ENCODE assay signal across 8 cellular contexts in genomic region chr11:107017433-107018227, GRCh38.
DNase-seq lines count a peak whose midpoint lies in the region; ATAC-seq and TF ChIP-seq lines count a peak whose summit lies in the region.

No MANE protein-coding gene starts in this region.

- peaks cover 49% of the 10 kb centered on the region for H3K27me3 Mint-ChIP-seq in T-helper 1 cell treated with Interleukin-12 subunit alpha and Interleukin-12 subunit beta and Interleukin-4 antibody, amounts not matched to agents 30 μg/mL and 1 μg/mL, for 36 hours (ENCODE audit: low read depth)
- H3K27me3 Mint-ChIP-seq in nephron progenitor cell (ENCODE audit: low read depth, poor library complexity), result peaks cover 64% of the 10 kb centered on the region

- peak; percentile 68 for ATAC-seq in GM21737 (IDR thresholded peaks at IDR 0.05; ENCODE audit: unreplicated experiment)

- H3K4me1 Mint-ChIP-seq in T-helper 1 cell treated with Interleukin-12 subunit alpha and Interleukin-12 subunit beta and Interleukin-4 antibody, amounts not matched to agents 30 μg/mL and 1 μg/mL, for 36 hours (ENCODE audit: low read depth), result no peaks in the 10 kb centered on the region
- peaks cover 12% of the 10 kb centered on the region for H3K4me1 Mint-ChIP-seq in nephron progenitor cell

- no peak overlapping the region for H3K27ac Mint-ChIP-seq in T-helper 1 cell treated with Interleukin-12 subunit alpha and Interleukin-12 subunit beta and Interleukin-4 antibody, amounts not matched to agents 30 μg/mL and 1 μg/mL, for 36 hours
- peak overlapping the region; percentile 44 for H3K27ac Mint-ChIP-seq in nephron progenitor cell

- no peak for TF ChIP-seq EP300 in Ishikawa (IDR thresholded peaks at IDR 0.05; ENCODE audit: borderline replicate concordance)

- TF ChIP-seq CTCF in nephron progenitor cell (IDR thresholded peaks at IDR 0.05), result peak; percentile 62

- TF ChIP-seq RAD21 in Ishikawa (IDR thresholded peaks at IDR 0.05; ENCODE audit: low read depth), result peak; percentile 49; the same call in 1 of the 2 replicates

- peaks cover 2% of the 10 kb centered on the region for H3K36me3 Mint-ChIP-seq in T-helper 1 cell treated with Interleukin-12 subunit alpha and Interleukin-12 subunit beta and Interleukin-4 antibody, amounts not matched to agents 30 μg/mL and 1 μg/mL, for 36 hours (ENCODE audit: low read depth)
- H3K36me3 Mint-ChIP-seq in nephron progenitor cell (ENCODE audit: low read depth), result no peaks in the 10 kb centered on the region

- H3K4me3 Mint-ChIP-seq in T-helper 1 cell treated with Interleukin-12 subunit alpha and Interleukin-12 subunit beta and Interleukin-4 antibody, amounts not matched to agents 30 μg/mL and 1 μg/mL, for 36 hours, result peak overlapping the region; percentile 62
- H3K4me3 Mint-ChIP-seq in nephron progenitor cell, result peak overlapping the region; percentile 81

- H3K9me3 Mint-ChIP-seq in T-helper 1 cell treated with Interleukin-12 subunit alpha and Interleukin-12 subunit beta and Interleukin-4 antibody, amounts not matched to agents 30 μg/mL and 1 μg/mL, for 36 hours, result no peaks in the 10 kb centered on the region
- no peaks in the 10 kb centered on the region for H3K9me3 Mint-ChIP-seq in nephron progenitor cell

- DNase-seq in T-helper 1 cell (no peak), UCSD-AML1 (lab: John Stamatoyannopoulos, UW; ENCODE audit: unreplicated experiment) (peak; percentile 8), fibroblast of the conjunctiva (ENCODE audit: low read depth) (peak; percentile 16), nephron progenitor cell (peak; percentile 76)
- DNase-seq in central memory CD4-positive, alpha-beta T cell, result no peak

TF ChIP-seq in Ishikawa, 13 proteins besides CTCF, POLR2A, EP300 and RAD21:
- TF ChIP-seq TCF12 (IDR thresholded peaks at IDR 0.05; ENCODE audit: low read depth) (no peak), ZBTB7A (IDR thresholded peaks at IDR 0.05; ENCODE audit: low read depth) (peak; percentile 22; the same call in 1 of the 2 replicates)

Comparison
In these comparisons a context has a peak if more than half of its experiments do, and no peak if none do; other contexts are left out.
1. DNase-seq: peak in UCSD-AML1 (single experiment), fibroblast of the conjunctiva (single experiment) and nephron progenitor cell (single experiment); none in T-helper 1 cell (0 of 5) and central memory CD4-positive, alpha-beta T cell (single experiment).